Comparison of ENCODE assay signal across 22 cellular contexts in genomic region chr18:11105463-11105862, GRCh38.
"Had no signal": no experiment of that assay in that cellular context is flagged by ENCODE, and none has a peak within 500 bp of the region (broad histone marks: within the 10 kb centered on the region; RNA-seq: fewer than 3 reads in every experiment).

No MANE protein-coding gene starts in this region.

- DNase-seq: IMR-90, Karpas-422, KG1, MG63, NCI-H1092 treated with DMSO at 0.1 percent for 48 hours, NCI-H1436, NCI-H187, NCI-H2029, NCI-H2081 treated with DMSO at 0.1 percent for 48 hours, NCI-H2171, NCI-H226, NCI-H446, NCI-H510A, NCI-H524 treated with DMSO at 0.1 percent for 48 hours, NCI-H69, NCI-H774, Right ventricle myocardium superior, RPMI8226, SIG-M5 had no signal

- H3K4me3 ChIP-seq: MG63, SJSA1, SK-N-MC had no signal

- ATAC-seq: HepG2 had no signal
